In genomic region chr2:124213977-124214587, GRCh38 we compare ENCODE assay signal across 1 cellular context.
TF ChIP-seq lines count a peak whose summit lies in the region.

No MANE protein-coding gene starts in this region.

TF ChIP-seq in GM23338, 12 proteins besides CTCF, POLR2A, EP300 and RAD21 (continued from another document):
- TF ChIP-seq REST (IDR thresholded peaks at IDR 0.05; ENCODE audit: unreplicated experiment) = no peak
- TF ChIP-seq JUNB (IDR thresholded peaks at IDR 0.05; ENCODE audit: unreplicated experiment) = no peak
